8 cellular contexts compared by ENCODE assay signal in the genomic region with DNA sequence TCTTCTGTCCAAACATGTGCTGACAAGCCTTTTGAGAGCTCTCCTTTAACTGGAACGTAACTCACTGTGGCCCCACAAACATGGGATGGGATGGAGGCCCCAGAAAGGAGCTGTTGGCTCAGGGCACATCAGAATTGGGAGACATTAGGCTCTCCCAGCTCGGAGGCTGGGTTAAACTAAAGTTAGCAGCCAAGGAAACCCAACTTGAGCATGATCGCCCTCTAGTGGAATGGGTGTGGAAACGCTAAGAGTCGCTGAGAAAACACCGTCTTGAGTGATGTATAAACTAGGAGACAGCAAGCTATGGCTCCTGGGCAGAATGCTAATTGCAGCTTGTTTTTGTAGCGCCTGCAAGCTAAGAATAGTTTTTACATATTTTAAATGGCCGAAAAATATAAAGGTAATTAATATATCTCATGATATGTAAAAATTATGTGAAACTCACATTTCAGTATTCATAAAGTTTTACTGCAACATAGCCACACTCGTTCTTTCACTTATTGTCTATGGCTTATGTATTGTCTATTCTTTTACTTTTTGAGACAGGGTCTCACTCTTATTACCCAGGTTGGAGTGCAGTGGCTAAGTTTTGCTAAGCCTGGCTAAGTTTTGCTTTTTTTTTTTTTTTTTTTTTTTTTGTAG.
A peak's percentile ranks its signal among the peaks of the same experiment; 100 is the strongest.
DNase-seq lines count a peak whose midpoint lies in the region; ATAC-seq and TF ChIP-seq lines count a peak whose summit lies in the region.

No MANE protein-coding gene starts in this region.

- intact Hi-C loops in ovary (cut with DNase I), result loop anchor here in 1 of 4 donors (2.0 kb wide), 1 partner anchor 75 kb away; no protein-coding TSS in a partner anchor

- peak; percentile 92 for TF ChIP-seq CTCF in KMS-11 (conservative IDR thresholded peaks at IDR 0.05; ENCODE audit: low read depth, low read length)
- TF ChIP-seq CTCF in gastroesophageal sphincter (IDR thresholded peaks at IDR 0.05), result peak; percentile 80 to 87 (median 84)
- peak; percentile 45 to 76 (median 73) for TF ChIP-seq CTCF in ovary (IDR thresholded peaks at IDR 0.05)

- 5 to 11% methylated on average over 7 of the region's 9 CpGs for WGBS in gastroesophageal sphincter (ENCODE audit: low coverage in 1 of 2), 2 donors
- 11 to 17% (median 13%) methylated on average over 9 of the region's 9 CpGs for WGBS in ovary, 3 donors

- no peak overlapping the region for H3K27ac ChIP-seq in KMS-11
- peak overlapping the region; percentile 55 to 90 (median 70) for H3K27ac ChIP-seq in gastroesophageal sphincter
- H3K27ac ChIP-seq in ovary, result no peak overlapping the region

- 0 out of 2 replicates have a peak overlapping the region, but pooled peaks have one; percentile 21 for H2AFZ ChIP-seq in KMS-11 (ENCODE audit: low read depth)

- peak; percentile 5 to 31 for DNase-seq in stimulated activated CD4-positive, alpha-beta T cell treated with anti-CD3 and anti-CD28 coated beads, Interleukin-12 subunit alpha, Interleukin-12 subunit beta, amount 100 ng/mL, for 24 hours (ENCODE audit: low read depth in 2 of 2)
- DNase-seq in stimulated activated CD4-positive, alpha-beta T cell treated with anti-CD3 and anti-CD28 coated beads, Interleukin-4, amount 100 ng/mL, for 1 hour, result no peak
- peak; percentile 86 for DNase-seq in OCI-M1 (lab: John Stamatoyannopoulos, UW)
- peak; percentile 9 for DNase-seq in activated effector memory CD4-positive, alpha-beta T cell treated with Interleukin-2 at 50 U/mL for 16 hours
- DNase-seq in ovary, result peak in 4 of 5 donors; percentile 41 to 65 (median 56)
- DNase-seq in stimulated activated naive CD4-positive, alpha-beta T cell treated with Interleukin-2 at 50 U/mL for 16 hours (lab: John Stamatoyannopoulos, UW), result no peak

- no peak overlapping the region for H3K9ac ChIP-seq in KMS-11

- H3K79me2 ChIP-seq in KMS-11 (ENCODE audit: insufficient read depth, low read depth), result no peaks in the 10 kb centered on the region

- ATAC-seq in gastroesophageal sphincter, result peak; percentile 47

- TF ChIP-seq POLR2A in gastroesophageal sphincter (IDR thresholded peaks at IDR 0.05) (no peak), ovary (IDR thresholded peaks at IDR 0.05) (no peak)

- no peaks in the 10 kb centered on the region for H3K36me3 ChIP-seq in KMS-11 (ENCODE audit: insufficient read depth)
- no peaks in the 10 kb centered on the region for H3K36me3 ChIP-seq in gastroesophageal sphincter
- H3K36me3 ChIP-seq in ovary, result no peaks in the 10 kb centered on the region

- H3K4me3 ChIP-seq in KMS-11 (IDR thresholded peaks at IDR 0.05; ENCODE audit: insufficient read depth, low read depth, low read length) (no peak overlapping the region), gastroesophageal sphincter (no peak overlapping the region), ovary (no peak overlapping the region)

- H4K20me1 ChIP-seq in KMS-11 (ENCODE audit: insufficient read depth), result no peaks in the 10 kb centered on the region

- TF ChIP-seq EP300 in gastroesophageal sphincter (IDR thresholded peaks at IDR 0.05) (no peak), ovary (IDR thresholded peaks at IDR 0.05) (no peak)

- no peak overlapping the region for H3K4me2 ChIP-seq in KMS-11

- H3K9me3 ChIP-seq in gastroesophageal sphincter, result no peaks in the 10 kb centered on the region
- H3K9me3 ChIP-seq in ovary, result no peaks in the 10 kb centered on the region

- H3K27me3 ChIP-seq in KMS-11 (ENCODE audit: insufficient read depth, low read depth) (no peaks in the 10 kb centered on the region), gastroesophageal sphincter (no peaks in the 10 kb centered on the region), ovary (no peaks in the 10 kb centered on the region)

- H3K4me1 ChIP-seq in KMS-11 (ENCODE audit: low read depth, poor library complexity, severe bottlenecking) (peaks cover 10% of the 10 kb centered on the region), gastroesophageal sphincter (peaks cover 9 to 45% (median 21%) of the 10 kb centered on the region in 3 donors), ovary (ENCODE audit: insufficient read depth) (no peaks in the 10 kb centered on the region)

Comparison
In these comparisons a context has a peak if more than half of its experiments do, and no peak if none do; other contexts are left out.
1. DNase-seq: peak in stimulated activated CD4-positive, alpha-beta T cell treated with anti-CD3 and anti-CD28 coated beads, Interleukin-12 subunit alpha, Interleukin-12 subunit beta, amount 100 ng/mL, for 24 hours (2 of 2), OCI-M1 (single experiment), activated effector memory CD4-positive, alpha-beta T cell treated with Interleukin-2 at 50 U/mL for 16 hours (single experiment) and ovary (4 of 5); none in stimulated activated CD4-positive, alpha-beta T cell treated with anti-CD3 and anti-CD28 coated beads, Interleukin-4, amount 100 ng/mL, for 1 hour (single experiment) and stimulated activated naive CD4-positive, alpha-beta T cell treated with Interleukin-2 at 50 U/mL for 16 hours (single experiment).
2. H3K27ac ChIP-seq: peak in gastroesophageal sphincter (4 of 4); none in KMS-11 (single experiment) and ovary (0 of 2).
3. Peak in every context shown above with its lines, with median percentiles within 50 percentile points of each other: CTCF ChIP-seq.